In the genomic region with DNA sequence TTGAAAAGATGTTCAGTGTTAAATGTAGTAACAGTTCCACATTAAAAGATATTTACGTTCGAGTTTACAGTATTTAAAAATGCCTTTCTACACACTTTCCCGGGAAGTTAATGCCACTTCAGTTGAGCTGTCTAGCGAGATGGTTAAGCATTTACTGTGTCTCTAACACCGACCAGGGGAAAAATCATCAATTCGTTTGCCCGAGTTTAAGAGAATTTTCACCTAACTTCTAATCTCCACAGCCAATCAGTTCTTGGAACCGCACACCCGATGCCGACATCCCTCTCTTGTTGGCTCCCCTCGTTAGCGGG, we compare ENCODE assay signal across 8 cellular contexts. TPM values are rescaled to one million over a fixed set of nuclear protein-coding genes. Genes with fewer than 3 reads are reported as not detected.
DNase-seq lines count a peak whose midpoint lies in the region; ATAC-seq and TF ChIP-seq lines count a peak whose summit lies in the region.

No MANE protein-coding gene starts in this region.

- peaks cover 15% of the 10 kb centered on the region for H3F3A ChIP-seq in DOHH2 (ENCODE audit: control insufficient read depth, insufficient read depth)
- H3F3A ChIP-seq in OCI-LY1 (ENCODE audit: insufficient read depth, low read length): no peaks in the 10 kb centered on the region

- H3K79me2 ChIP-seq in DOHH2 (ENCODE audit: control insufficient read depth, low read length): peaks cover 94% of the 10 kb centered on the region
- H3K79me2 ChIP-seq in OCI-LY1 (ENCODE audit: insufficient read depth, low read length): peaks cover 62% of the 10 kb centered on the region

- no peaks in the 10 kb centered on the region for H3K9me3 ChIP-seq in DOHH2 (ENCODE audit: control insufficient read depth, insufficient read depth, low read length)
- no peaks in the 10 kb centered on the region for H3K9me3 ChIP-seq in OCI-LY1 (ENCODE audit: low read length)
- no peaks in the 10 kb centered on the region for H3K9me3 ChIP-seq in endodermal cell (ENCODE audit: control insufficient read depth, low read length)

- H3K4me3 ChIP-seq in DOHH2 (ENCODE audit: low read length) (peak overlapping the region; percentile 86), OCI-LY1 (ENCODE audit: low read depth, low read length, poor library complexity, severe bottlenecking) (peak overlapping the region; percentile 94), endodermal cell (ENCODE audit: low read length) (peak overlapping the region; percentile 87)

- H3K9me3 Mint-ChIP-seq in endodermal cell (no peaks in the 10 kb centered on the region), osteocyte (ENCODE audit: unreplicated experiment) (no peaks in the 10 kb centered on the region)

- H3K9me2 ChIP-seq in DOHH2 (replicated peaks; ENCODE audit: control insufficient read depth, low read length): no peaks in the 10 kb centered on the region
- no peaks in the 10 kb centered on the region for H3K9me2 ChIP-seq in OCI-LY1 (ENCODE audit: low read depth, low read length)

- H2AFZ ChIP-seq in OCI-LY1 (ENCODE audit: low read length): no peak overlapping the region

- peaks cover 12% of the 10 kb centered on the region for H3K36me3 Mint-ChIP-seq in endodermal cell (ENCODE audit: low read depth)
- peaks cover 2% of the 10 kb centered on the region for H3K36me3 Mint-ChIP-seq in osteocyte (ENCODE audit: unreplicated experiment)

- WGBS in endodermal cell (ENCODE audit: insufficient coverage in 1 of 2, insufficient read length in 1 of 2), 2 experiments: 3 to 10% methylated on average over 12 of the region's 12 CpGs

- H3K27ac ChIP-seq in DOHH2 (ENCODE audit: low read depth, low read length) (peak overlapping the region; percentile 83), OCI-LY1 (ENCODE audit: low read depth, low read length, poor library complexity, severe bottlenecking) (peak overlapping the region; percentile 84), endodermal cell (ENCODE audit: low read depth, low read length) (peak overlapping the region; percentile 92)

- TF ChIP-seq CTCF in DOHH2 (IDR thresholded peaks at IDR 0.05; ENCODE audit: low read depth, low read length, poor library complexity, severe bottlenecking) (no peak), OCI-LY1 (IDR thresholded peaks at IDR 0.05; ENCODE audit: low read length) (no peak), endodermal cell (conservative IDR thresholded peaks at IDR 0.05) (no peak), osteocyte (IDR thresholded peaks at IDR 0.05) (no peak)

- H3K36me3 ChIP-seq in DOHH2 (ENCODE audit: control insufficient read depth, low read length) (peaks cover 55% of the 10 kb centered on the region), OCI-LY1 (ENCODE audit: insufficient read depth, low read length) (peaks cover 20% of the 10 kb centered on the region; the same call in 1 of the 2 replicates), endodermal cell (ENCODE audit: control insufficient read depth, insufficient read depth, low read length) (peaks cover 14% of the 10 kb centered on the region)

- no peaks in the 10 kb centered on the region for H3K27me3 Mint-ChIP-seq in endodermal cell (ENCODE audit: insufficient read depth)
- H3K27me3 Mint-ChIP-seq in osteocyte (ENCODE audit: unreplicated experiment): no peaks in the 10 kb centered on the region

- H3K4me1 ChIP-seq in DOHH2 (ENCODE audit: control insufficient read depth, low read length) (peaks cover 55% of the 10 kb centered on the region), OCI-LY1 (ENCODE audit: insufficient read depth, low read length, severe bottlenecking) (peaks cover 65% of the 10 kb centered on the region), endodermal cell (ENCODE audit: control insufficient read depth, insufficient read depth, low read length) (peaks cover 4% of the 10 kb centered on the region)

- peak overlapping the region; percentile 89 for H3K4me2 ChIP-seq in DOHH2 (ENCODE audit: low read length)
- peak overlapping the region; percentile 90 for H3K4me2 ChIP-seq in OCI-LY1 (ENCODE audit: low read length)

- H3K27ac Mint-ChIP-seq in endodermal cell (peak overlapping the region; percentile 100), osteocyte (ENCODE audit: unreplicated experiment) (peak overlapping the region; percentile 99)

- no peaks in the 10 kb centered on the region for H3K27me3 ChIP-seq in DOHH2 (ENCODE audit: control insufficient read depth, low read length)
- no peaks in the 10 kb centered on the region for H3K27me3 ChIP-seq in OCI-LY1 (ENCODE audit: insufficient read depth, low read length)
- H3K27me3 ChIP-seq in endodermal cell (ENCODE audit: control insufficient read depth, insufficient read depth, low read length, poor library complexity, severe bottlenecking): no peaks in the 10 kb centered on the region

- peak overlapping the region; percentile 85 for H3K9ac ChIP-seq in OCI-LY1 (ENCODE audit: low read length)
- H3K9ac ChIP-seq in endodermal cell (ENCODE audit: extremely low read depth, low read length, poor library complexity, severe bottlenecking): peak overlapping the region; percentile 96

- DNase-seq in endodermal cell (no peak), osteocyte (ENCODE audit: extremely low spot score, unreplicated experiment) (no peak), NCI-H2196 treated with DMSO at 0.1 percent for 48 hours (lab: John Stamatoyannopoulos, UW; ENCODE audit: unreplicated experiment) (no peak), cerebellar cortex (ENCODE audit: low spot score) (no peak), NCI-H510A treated with DMSO at 0.1 percent for 48 hours (lab: John Stamatoyannopoulos, UW) (no peak)

- H3K4me1 Mint-ChIP-seq in endodermal cell (peaks cover 34% of the 10 kb centered on the region), osteocyte (ENCODE audit: unreplicated experiment) (peaks cover 61% of the 10 kb centered on the region)

- peak overlapping the region; percentile 97 for H3K4me3 Mint-ChIP-seq in endodermal cell
- peak overlapping the region; percentile 96 for H3K4me3 Mint-ChIP-seq in osteocyte (ENCODE audit: unreplicated experiment)

- H4K20me1 ChIP-seq in DOHH2 (ENCODE audit: control insufficient read depth, insufficient read depth, low read depth, low read length) (peaks cover 17% of the 10 kb centered on the region), OCI-LY1 (ENCODE audit: insufficient read depth, low read length) (no peaks in the 10 kb centered on the region)

- ATAC-seq in HG03457 (IDR thresholded peaks at IDR 0.05; ENCODE audit: unreplicated experiment): no peak

RNA-seq across cellular contexts. Expression of a gene that starts 58.2 kb away (rescaled TPM):
- total RNA-seq in endodermal cell (not detected), osteocyte (not detected in 2 replicates)
- not detected for polyA plus RNA-seq in endodermal cell (2013, experiment 1 of 2)
- not detected for polyA plus RNA-seq in endodermal cell (2013, experiment 2 of 2)
